Comparison of ENCODE assay signal across 18 cellular contexts in genomic region chr5:32791536-32792240, GRCh38.
DNase-seq lines count a peak whose midpoint lies in the region; ATAC-seq, FAIRE-seq and TF ChIP-seq lines count a peak whose summit lies in the region.
"Had no signal": no experiment of that assay in that cellular context is flagged by ENCODE, and none has a peak within 500 bp of the region (broad histone marks: within the 10 kb centered on the region; RNA-seq: fewer than 3 reads in every experiment).

No MANE protein-coding gene starts in this region.

- no peaks in the 10 kb centered on the region for H3K36me3 Mint-ChIP-seq in WTC11

- no peak for ATAC-seq in WTC11
- ATAC-seq in HG02623 (IDR thresholded peaks at IDR 0.05; ENCODE audit: unreplicated experiment) = no peak
- no peak for ATAC-seq in right cardiac atrium
- ATAC-seq: K562, Panc1, Right ventricle myocardium inferior had no signal

- H3K27me3 ChIP-seq in right cardiac atrium (ENCODE audit: control insufficient read depth, insufficient read depth) = no peaks in the 10 kb centered on the region

- CTCF ChIA-PET in WTC11 (lab: Charles Lee) = no interaction called here

- no peak overlapping the region for H3K27ac Mint-ChIP-seq in WTC11

- no peak overlapping the region for H3K4me3 Mint-ChIP-seq in WTC11

- WGBS in right cardiac atrium = 86% methylated on average over 9 of the region's 9 CpGs

- H3K9me3 Mint-ChIP-seq in WTC11 = peaks cover 4% of the 10 kb centered on the region; the same call in 1 of the 2 replicates

- POLR2A ChIA-PET in WTC11 (lab: Charles Lee) = no interaction called here

- peak; percentile 58 for DNase-seq in AG10803 (ENCODE audit: low read depth)
- peak; percentile 29 for DNase-seq in HTR-8/SVneo (ENCODE audit: insufficient read length, low spot score)
- peak; percentile 66 for DNase-seq in amniotic epithelial cell (ENCODE audit: low read depth)
- DNase-seq in left kidney (ENCODE audit: low read depth, low spot score) = peak; percentile 69
- no peak for DNase-seq in WTC11 (ENCODE audit: low spot score)
- no peak for DNase-seq in right cardiac atrium
- DNase-seq: C1 segment of cervical spinal cord, DMS 273 treated with DMSO at 0.1 percent for 48 hours, H7, NCI-H1436 treated with DMSO at 0.1 percent for 48 hours, NCI-H2029 treated with DMSO at 0.1 percent for 48 hours, NCI-H2171 treated with DMSO at 0.1 percent for 48 hours, NCI-H748 treated with DMSO at 0.1 percent for 48 hours had no signal

- intact Hi-C loops in right cardiac atrium (cut with DNase I) = no loop called here

- H3K27ac ChIP-seq in right cardiac atrium (ENCODE audit: low read length) = no peak overlapping the region

- H3K4me1 Mint-ChIP-seq in WTC11 = peaks cover 22% of the 10 kb centered on the region

- H3K4me3 ChIP-seq in AG10803 (ENCODE audit: low read length) (no peak overlapping the region), right cardiac atrium (ENCODE audit: low read length) (no peak overlapping the region)
- H3K4me3 ChIP-seq: K562 had no signal

- H3K27me3 Mint-ChIP-seq in WTC11 (ENCODE audit: low read depth) = peaks cover 33% of the 10 kb centered on the region

- peaks cover 2% of the 10 kb centered on the region for H3K4me1 ChIP-seq in right cardiac atrium (ENCODE audit: control insufficient read depth, insufficient read depth, low read length)

- H3K9me3 ChIP-seq in right cardiac atrium (ENCODE audit: control insufficient read depth, low read length) = peaks cover 5% of the 10 kb centered on the region

- TF ChIP-seq CTCF in AG10803 (conservative IDR thresholded peaks at IDR 0.05; ENCODE audit: low read length) (no peak), WTC11 (IDR thresholded peaks at IDR 0.05) (no peak)

- no peak for FAIRE-seq in HTR-8/SVneo (lab: Jason Lieb, UNC)
- FAIRE-seq: A204.1, K562 had no signal

TF ChIP-seq in WTC11, 78 proteins besides CTCF, POLR2A, EP300 and RAD21:
- TF ChIP-seq RORB (CRISPR knock-in tag; IDR thresholded peaks at IDR 0.05) = no peak
- TF ChIP-seq JUN (CRISPR knock-in tag; IDR thresholded peaks at IDR 0.05) = no peak
- no peak for TF ChIP-seq GRHL2 (CRISPR knock-in tag; IDR thresholded peaks at IDR 0.05; ENCODE audit: insufficient replicate concordance, severe bottlenecking)
- no peak for TF ChIP-seq TEAD1 (CRISPR knock-in tag; IDR thresholded peaks at IDR 0.05)
- no peak for TF ChIP-seq ZNF281 (CRISPR knock-in tag; IDR thresholded peaks at IDR 0.05)
- TF ChIP-seq, protein P1, sequence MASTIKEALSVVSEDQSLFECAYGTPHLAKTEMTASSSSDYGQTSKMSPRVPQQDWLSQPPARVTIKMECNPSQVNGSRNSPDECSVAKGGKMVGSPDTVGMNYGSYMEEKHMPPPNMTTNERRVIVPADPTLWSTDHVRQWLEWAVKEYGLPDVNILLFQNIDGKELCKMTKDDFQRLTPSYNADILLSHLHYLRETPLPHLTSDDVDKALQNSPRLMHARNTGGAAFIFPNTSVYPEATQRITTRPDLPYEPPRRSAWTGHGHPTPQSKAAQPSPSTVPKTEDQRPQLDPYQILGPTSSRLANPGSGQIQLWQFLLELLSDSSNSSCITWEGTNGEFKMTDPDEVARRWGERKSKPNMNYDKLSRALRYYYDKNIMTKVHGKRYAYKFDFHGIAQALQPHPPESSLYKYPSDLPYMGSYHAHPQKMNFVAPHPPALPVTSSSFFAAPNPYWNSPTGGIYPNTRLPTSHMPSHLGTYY (CRISPR knock-in tag; IDR thresholded peaks at IDR 0.05) = no peak
- no peak for TF ChIP-seq ESRRA (CRISPR knock-in tag; IDR thresholded peaks at IDR 0.05; ENCODE audit: borderline replicate concordance)
- TF ChIP-seq ATF6 (CRISPR knock-in tag; IDR thresholded peaks at IDR 0.05) = no peak
- TF ChIP-seq, protein P2, sequence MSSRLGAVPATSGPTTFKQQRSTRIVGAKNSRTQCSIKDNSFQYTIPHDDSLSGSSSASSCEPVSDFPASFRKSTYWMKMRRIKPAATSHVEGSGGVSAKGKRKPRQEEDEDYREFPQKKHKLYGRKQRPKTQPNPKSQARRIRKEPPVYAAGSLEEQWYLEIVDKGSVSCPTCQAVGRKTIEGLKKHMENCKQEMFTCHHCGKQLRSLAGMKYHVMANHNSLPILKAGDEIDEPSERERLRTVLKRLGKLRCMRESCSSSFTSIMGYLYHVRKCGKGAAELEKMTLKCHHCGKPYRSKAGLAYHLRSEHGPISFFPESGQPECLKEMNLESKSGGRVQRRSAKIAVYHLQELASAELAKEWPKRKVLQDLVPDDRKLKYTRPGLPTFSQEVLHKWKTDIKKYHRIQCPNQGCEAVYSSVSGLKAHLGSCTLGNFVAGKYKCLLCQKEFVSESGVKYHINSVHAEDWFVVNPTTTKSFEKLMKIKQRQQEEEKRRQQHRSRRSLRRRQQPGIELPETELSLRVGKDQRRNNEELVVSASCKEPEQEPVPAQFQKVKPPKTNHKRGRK (CRISPR knock-in tag; IDR thresholded peaks at IDR 0.05; ENCODE audit: borderline replicate concordance) = no peak
- no peak for TF ChIP-seq PRRX2 (CRISPR knock-in tag; IDR thresholded peaks at IDR 0.05)
- TF ChIP-seq SOX15 (CRISPR knock-in tag; IDR thresholded peaks at IDR 0.05) = no peak
- TF ChIP-seq, protein P3, sequence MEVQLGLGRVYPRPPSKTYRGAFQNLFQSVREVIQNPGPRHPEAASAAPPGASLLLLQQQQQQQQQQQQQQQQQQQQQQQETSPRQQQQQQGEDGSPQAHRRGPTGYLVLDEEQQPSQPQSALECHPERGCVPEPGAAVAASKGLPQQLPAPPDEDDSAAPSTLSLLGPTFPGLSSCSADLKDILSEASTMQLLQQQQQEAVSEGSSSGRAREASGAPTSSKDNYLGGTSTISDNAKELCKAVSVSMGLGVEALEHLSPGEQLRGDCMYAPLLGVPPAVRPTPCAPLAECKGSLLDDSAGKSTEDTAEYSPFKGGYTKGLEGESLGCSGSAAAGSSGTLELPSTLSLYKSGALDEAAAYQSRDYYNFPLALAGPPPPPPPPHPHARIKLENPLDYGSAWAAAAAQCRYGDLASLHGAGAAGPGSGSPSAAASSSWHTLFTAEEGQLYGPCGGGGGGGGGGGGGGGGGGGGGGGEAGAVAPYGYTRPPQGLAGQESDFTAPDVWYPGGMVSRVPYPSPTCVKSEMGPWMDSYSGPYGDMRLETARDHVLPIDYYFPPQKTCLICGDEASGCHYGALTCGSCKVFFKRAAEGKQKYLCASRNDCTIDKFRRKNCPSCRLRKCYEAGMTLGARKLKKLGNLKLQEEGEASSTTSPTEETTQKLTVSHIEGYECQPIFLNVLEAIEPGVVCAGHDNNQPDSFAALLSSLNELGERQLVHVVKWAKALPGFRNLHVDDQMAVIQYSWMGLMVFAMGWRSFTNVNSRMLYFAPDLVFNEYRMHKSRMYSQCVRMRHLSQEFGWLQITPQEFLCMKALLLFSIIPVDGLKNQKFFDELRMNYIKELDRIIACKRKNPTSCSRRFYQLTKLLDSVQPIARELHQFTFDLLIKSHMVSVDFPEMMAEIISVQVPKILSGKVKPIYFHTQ (CRISPR knock-in tag; IDR thresholded peaks at IDR 0.05) = no peak
- TF ChIP-seq MXD4 (CRISPR knock-in tag; IDR thresholded peaks at IDR 0.05; ENCODE audit: borderline replicate concordance) = no peak
- TF ChIP-seq ETV6 (CRISPR knock-in tag; IDR thresholded peaks at IDR 0.05) = no peak

Comparison
In these comparisons a context has a peak if more than half of its experiments do, and no peak if none do; other contexts are left out.
1. DNase-seq: peak in AG10803 (single experiment), HTR-8/SVneo (single experiment), amniotic epithelial cell (single experiment) and left kidney (single experiment); none in WTC11 (single experiment) and right cardiac atrium (0 of 3).